In the genomic region with DNA sequence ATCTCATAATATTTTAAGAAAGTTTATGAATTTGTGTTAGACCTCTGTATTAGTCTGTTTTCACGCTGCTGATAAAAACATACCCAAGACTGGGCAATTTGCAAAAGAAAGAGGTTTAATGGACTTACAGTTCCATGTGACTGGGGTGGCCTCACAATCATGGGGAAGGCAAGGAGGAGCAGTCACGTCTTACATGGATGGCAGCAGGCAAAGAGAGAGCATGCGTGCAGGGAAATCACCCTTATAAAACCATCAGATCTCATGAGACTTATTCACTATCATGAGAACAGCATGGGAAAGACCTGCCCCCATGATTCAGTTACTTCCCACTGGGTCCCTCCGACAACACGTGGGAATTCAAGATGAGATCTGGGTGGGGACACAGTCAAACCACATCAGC, we compare ENCODE assay signal across 3 cellular contexts. TPM values are rescaled to one million over a fixed set of nuclear protein-coding genes. Genes with fewer than 3 reads are reported as not detected.
"Had no signal": no experiment of that assay in that cellular context is flagged by ENCODE, and none has a peak within 500 bp of the region (broad histone marks: within the 10 kb centered on the region; RNA-seq: fewer than 3 reads in every experiment).

No MANE protein-coding gene starts in this region.

RNA-seq across cellular contexts. Expression of gene ADGRG4, which starts 14.4 kb away (rescaled TPM):
- total RNA-seq: LHCN-M2, MCF 10A, NCI-H460 had no signal
